In genomic region chr1:26035959-26036755, GRCh38 we compare ENCODE assay signal across 8 cellular contexts. TPM values are rescaled to one million over a fixed set of nuclear protein-coding genes. Genes with fewer than 3 reads are reported as not detected.
A peak's percentile ranks its signal among the peaks of the same experiment; 100 is the strongest.
DNase-seq lines count a peak whose midpoint lies in the region; ATAC-seq and TF ChIP-seq lines count a peak whose summit lies in the region.

No MANE protein-coding gene starts in this region.

- TF ChIP-seq EP300 in tibial nerve (IDR thresholded peaks at IDR 0.05) = no peak

- H3K4me1 ChIP-seq in adipocyte (ENCODE audit: control insufficient read depth, insufficient read depth, low read length) = peaks cover 11% of the 10 kb centered on the region
- peaks cover 0 to 36% (median 10%) of the 10 kb centered on the region in 12 donors for H3K4me1 ChIP-seq in heart left ventricle
- peaks cover 0 to 22% (median 12%) of the 10 kb centered on the region in 4 donors for H3K4me1 ChIP-seq in tibial nerve

- WGBS in heart left ventricle, 4 donors = 6 to 10% (median 7%) methylated on average over 11 to 39 of the region's 39 CpGs
- WGBS in tibial nerve, 2 donors = 1 to 8% methylated on average over 28 to 37 of the region's 39 CpGs

- DNase-seq in EL (peak; percentile 76), SW480 (ENCODE audit: low spot score) (peak; percentile 61), adipocyte (ENCODE audit: low read depth) (peak; percentile 90), heart left ventricle (peak; percentile 83 to 93 (median 89)), pons (ENCODE audit: low spot score) (peak; percentile 64), tibial nerve (ENCODE audit: low spot score in 2 of 2) (peak; percentile 71 to 85)
- no peak for DNase-seq in Jurkat, Clone E6-1 (ENCODE audit: low read depth, low spot score)

- peak; percentile 68 for ATAC-seq in GM21717 (IDR thresholded peaks at IDR 0.05; ENCODE audit: unreplicated experiment)
- peak; percentile 79 to 88 (median 82) for ATAC-seq in heart left ventricle

- H3K9me3 ChIP-seq in adipocyte (ENCODE audit: control insufficient read depth, low read length) (no peaks in the 10 kb centered on the region), heart left ventricle (no peaks in the 10 kb centered on the region), tibial nerve (no peaks in the 10 kb centered on the region)

- peak overlapping the region; percentile 92 for H3K4me3 ChIP-seq in Jurkat, Clone E6-1 (ENCODE audit: low read length)
- H3K4me3 ChIP-seq in adipocyte (ENCODE audit: low read length) (peak overlapping the region; percentile 87), heart left ventricle (peak overlapping the region; percentile 66 to 97 (median 75)), tibial nerve (peak overlapping the region; percentile 67 to 93 (median 79))

- TF ChIP-seq POLR2A in heart left ventricle (IDR thresholded peaks at IDR 0.05) (no peak), tibial nerve (IDR thresholded peaks at IDR 0.05) (no peak)

- peak overlapping the region; percentile 75 for H3K9ac ChIP-seq in adipocyte (ENCODE audit: low read length)

- H3K36me3 ChIP-seq in adipocyte (ENCODE audit: control insufficient read depth, insufficient read depth, low read length, severe bottlenecking) (no peaks in the 10 kb centered on the region), heart left ventricle (no peaks in the 10 kb centered on the region), tibial nerve (no peaks in the 10 kb centered on the region)

- peak; percentile 98 to 100 (median 99) for TF ChIP-seq CTCF in heart left ventricle (IDR thresholded peaks at IDR 0.05)
- TF ChIP-seq CTCF in tibial nerve (IDR thresholded peaks at IDR 0.05) = peak; percentile 99 to 100 (median 100)

- intact Hi-C loops in heart left ventricle (cut with DNase I) = loop anchor here in 9 of 10 donors (1.0 to 10.0 kb wide), 17 partner anchors 29 to 279 kb away; partner anchors contain the start of genes CEP85 (in 4 of the 9), CD52 (in 1 of the 9), FAM110D (in 1 of the 9) and SH3BGRL3 (in 1 of the 9)

- peaks cover 28% of the 10 kb centered on the region for H3K27me3 ChIP-seq in adipocyte (replicated peaks; ENCODE audit: control insufficient read depth, insufficient read depth, low read length)
- peaks cover 0 to 7% (median 0%) of the 10 kb centered on the region in 9 donors for H3K27me3 ChIP-seq in heart left ventricle
- H3K27me3 ChIP-seq in tibial nerve = no peaks in the 10 kb centered on the region

- H3K27ac ChIP-seq in heart left ventricle = peak overlapping the region; percentile 60 to 97 (median 92)
- peak overlapping the region; percentile 72 to 94 (median 88) for H3K27ac ChIP-seq in tibial nerve

RNA-seq across cellular contexts. Expression of gene SLC30A2, which starts 9.8 kb away (rescaled TPM):
- not detected for polyA plus RNA-seq in Jurkat, Clone E6-1 (2012; ENCODE audit: insufficient read depth, insufficient read length)
- total RNA-seq in heart left ventricle (10 to 100 TPM in 4 of 9 donors, 1 to 10 TPM in 5; 2.9 to 18.0 (median 6.5) TPM), tibial nerve (not detected)
- 1 to 10 TPM; 3.4 to 3.7 TPM for polyA plus RNA-seq in heart left ventricle

RNA-seq across cellular contexts. Expression of gene EXTL1, which starts 14.6 kb away (rescaled TPM):
- polyA plus RNA-seq in Jurkat, Clone E6-1 (2012; ENCODE audit: insufficient read depth, insufficient read length) = not detected
- total RNA-seq in heart left ventricle = 10 to 100 TPM in 2 of 9 donors, 1 to 10 TPM in 7; 1.8 to 17.5 (median 4.1) TPM
- polyA plus RNA-seq in heart left ventricle = 1 to 10 TPM; 1.2 to 5.7 TPM
- 10 to 100 TPM; 30.6 to 44.3 (median 34.6) TPM for total RNA-seq in tibial nerve

RNA-seq across cellular contexts. Expression of gene TRIM63, which starts 31.3 kb away (rescaled TPM):
- not detected for polyA plus RNA-seq in Jurkat, Clone E6-1 (2012; ENCODE audit: insufficient read depth, insufficient read length)
- total RNA-seq in heart left ventricle (100 to 1,000 TPM; 136 to 598 (median 196) TPM), tibial nerve (under 1 TPM in 2 of 4 donors, not detected in 2; 0.21 to 0.98 TPM)
- 100 to 1,000 TPM; 277 to 444 TPM for polyA plus RNA-seq in heart left ventricle

RNA-seq across cellular contexts. Expression of gene PAFAH2, which starts 38.3 kb away (rescaled TPM):
- 10.0 TPM for polyA plus RNA-seq in Jurkat, Clone E6-1 (2012; ENCODE audit: insufficient read depth, insufficient read length)
- 10 to 100 TPM in 4 of 9 donors, 1 to 10 TPM in 5; 5.8 to 18.6 (median 9.7) TPM for total RNA-seq in heart left ventricle
- polyA plus RNA-seq in heart left ventricle = 1 to 10 TPM; 5.9 to 7.6 TPM
- 10 to 100 TPM in 1 of 4 donors, 1 to 10 TPM in 3; 6.3 to 19.2 (median 9.3) TPM for total RNA-seq in tibial nerve

Comparison
In these comparisons a context has a peak if more than half of its experiments do, and no peak if none do; other contexts are left out.
1. RNA of gene TRIM63, which starts 31.3 kb away (total RNA-seq): 136 to 598 TPM in heart left ventricle; 0.21 to 0.98 TPM in tibial nerve; every median in the first group is over 10 times any median in the second.
2. Peak in every context shown above with its lines, with median percentiles within 50 percentile points of each other: H3K4me3 ChIP-seq.